Comparison of ENCODE assay signal across 13 cellular contexts in genomic region chrX:40100537-40101429, GRCh38.
DNase-seq lines count a peak whose midpoint lies in the region; ATAC-seq and TF ChIP-seq lines count a peak whose summit lies in the region.
"Had no signal": no experiment of that assay in that cellular context is flagged by ENCODE, and none has a peak within 500 bp of the region (broad histone marks: within the 10 kb centered on the region; RNA-seq: fewer than 3 reads in every experiment).

No MANE protein-coding gene starts in this region.

- no peak for ATAC-seq in GM18505 (IDR thresholded peaks at IDR 0.05; ENCODE audit: unreplicated experiment)
- ATAC-seq in HG03025 (IDR thresholded peaks at IDR 0.05; ENCODE audit: low FRiP score, unreplicated experiment): no peak
- ATAC-seq in GM21360 (IDR thresholded peaks at IDR 0.05; ENCODE audit: unreplicated experiment): no peak
- ATAC-seq: left colon, psoas muscle had no signal

- H3K36me3 ChIP-seq in HUES48 (ENCODE audit: control insufficient read depth, insufficient read depth, low read length): no peaks in the 10 kb centered on the region
- peaks cover 3% of the 10 kb centered on the region for H3K36me3 ChIP-seq in WERI-Rb-1
- no peaks in the 10 kb centered on the region for H3K36me3 ChIP-seq in muscle layer of colon (ENCODE audit: insufficient read depth, low read length)
- H3K36me3 ChIP-seq: cardiac muscle cell had no signal

- DNase-seq in WERI-Rb-1: peak; percentile 60
- no peak for DNase-seq in SIG-M5 treated with dmso at 0.1 percent for 504 hours (lab: John Stamatoyannopoulos, UW; ENCODE audit: unreplicated experiment)
- DNase-seq: activated T-cell treated with anti-CD3 and anti-CD28 coated beads, Interleukin-2, amount 50 U/mL, for 48 hours; NCI-H1436 treated with DMSO at 0.1 percent for 48 hours; psoas muscle had no signal

- H3K27me3 ChIP-seq in HUES48 (ENCODE audit: control insufficient read depth, insufficient read depth, low read length) (peaks cover 52% of the 10 kb centered on the region), WERI-Rb-1 (ENCODE audit: insufficient read depth, low read depth, severe bottlenecking) (peaks cover 55% of the 10 kb centered on the region), muscle layer of colon (ENCODE audit: control insufficient read depth in 1 of 2, insufficient read depth in 2 of 2, low read length in 2 of 2) (peaks cover 12 to 46% of the 10 kb centered on the region in 2 donors)
- H3K27me3 ChIP-seq: cardiac muscle cell had no signal

- H3K9ac ChIP-seq in HUES48 (ENCODE audit: low read depth, low read length) (no peak overlapping the region), muscle layer of colon (ENCODE audit: low read length) (no peak overlapping the region)

- H3K4me3 ChIP-seq in HUES48 (ENCODE audit: low read depth, low read length) (peak overlapping the region; percentile 37), WERI-Rb-1 (ENCODE audit: low read depth, low read length) (peak overlapping the region; percentile 39), muscle layer of colon (ENCODE audit: low read depth in 1 of 2, low read length in 2 of 2) (no peak overlapping the region)
- H3K4me3 ChIP-seq: cardiac muscle cell, psoas muscle had no signal

- H3K27ac ChIP-seq in 22Rv1 (peak overlapping the region; percentile 98), HUES48 (ENCODE audit: low read depth, low read length) (peak overlapping the region; percentile 55), WERI-Rb-1 (peak overlapping the region; percentile 93), muscle layer of colon (ENCODE audit: low read depth, low read length) (peak overlapping the region; percentile 40)
- H3K27ac ChIP-seq: cardiac muscle cell, psoas muscle had no signal

- TF ChIP-seq POLR2A in GM18505 (IDR thresholded peaks at IDR 0.05; ENCODE audit: borderline replicate concordance, extremely low read depth, insufficient read depth, insufficient read length): no peak

- TF ChIP-seq CTCF in 22Rv1 (IDR thresholded peaks at IDR 0.05) (no peak), WERI-Rb-1 (IDR thresholded peaks at IDR 0.05; ENCODE audit: low read depth, low read length) (no peak)

- H3K4me1 ChIP-seq in HUES48 (ENCODE audit: control insufficient read depth, insufficient read depth, low read length): peaks cover 30% of the 10 kb centered on the region
- H3K4me1 ChIP-seq in muscle layer of colon (ENCODE audit: insufficient read depth, low read length): peaks cover 18% of the 10 kb centered on the region

- 0 out of 2 replicates have a peak, but pooled peaks cover 2% of the 10 kb centered on the region for H3K9me3 ChIP-seq in HUES48 (ENCODE audit: control insufficient read depth, insufficient read depth, low read length)
- H3K9me3 ChIP-seq in WERI-Rb-1 (ENCODE audit: severe bottlenecking): peaks cover 27% of the 10 kb centered on the region
- H3K9me3 ChIP-seq in muscle layer of colon (ENCODE audit: low read length): no peaks in the 10 kb centered on the region
- H3K9me3 ChIP-seq: psoas muscle had no signal

Comparison
In these comparisons a context has a peak if more than half of its experiments do, and no peak if none do; other contexts are left out.
1. H3K27ac ChIP-seq: peak in every context shown above with its lines; median percentile 98 in 22Rv1; 93 in WERI-Rb-1; 55 in HUES48; 40 in muscle layer of colon.
2. H3K4me3 ChIP-seq: peak in HUES48 (single experiment) and WERI-Rb-1 (single experiment); none in muscle layer of colon (0 of 2).